ENCODE assay signal across 1 cellular context in genomic region chr1:10401281-10401680, GRCh38.
TF ChIP-seq lines count a peak whose summit lies in the region.

No MANE protein-coding gene starts in this region.

TF ChIP-seq in K562, 482 proteins besides CTCF, POLR2A, EP300 and RAD21:
- TF ChIP-seq HNRNPK (IDR thresholded peaks at IDR 0.05; ENCODE audit: low read depth, low read length, poor library complexity, severe bottlenecking) (no peak), POLR2G (IDR thresholded peaks at IDR 0.05; ENCODE audit: low read depth, low read length) (no peak), U2AF2 (optimal IDR thresholded peaks at IDR 0.05; ENCODE audit: low read depth, low read length) (no peak), TSHZ1 (CRISPR knock-in tag; IDR thresholded peaks at IDR 0.05) (no peak), SMAD4 (CRISPR knock-in tag; conservative IDR thresholded peaks at IDR 0.05) (no peak), ZNF274 (IDR thresholded peaks at IDR 0.05; ENCODE audit: borderline replicate concordance, low read depth, low read length) (no peak), CBX8 (IDR thresholded peaks at IDR 0.05; ENCODE audit: borderline replicate concordance, extremely low read depth, low read depth, low read length, poor library complexity, severe bottlenecking) (no peak), ZNF175 (CRISPR knock-in tag; IDR thresholded peaks at IDR 0.05; ENCODE audit: low read depth) (no peak), GTF2E2 (tag; IDR thresholded peaks at IDR 0.05) (no peak), MAX (CRISPR knock-in tag; IDR thresholded peaks at IDR 0.05) (no peak), CCNT2 (IDR thresholded peaks at IDR 0.05; ENCODE audit: borderline replicate concordance, extremely low read depth, insufficient read length, low read depth, low read length) (no peak), NFIX (CRISPR knock-in tag; IDR thresholded peaks at IDR 0.05; ENCODE audit: low read depth) (no peak), PRPF4 (IDR thresholded peaks at IDR 0.05; ENCODE audit: insufficient read depth, low read depth, low read length, poor library complexity, severe bottlenecking) (no peak), HNRNPLL (IDR thresholded peaks at IDR 0.05; ENCODE audit: low read depth, low read length, poor library complexity, severe bottlenecking) (no peak), NFE2 (IDR thresholded peaks at IDR 0.05; ENCODE audit: low read depth) (no peak), NFXL1 (CRISPR knock-in tag; IDR thresholded peaks at IDR 0.05) (no peak), ATF2 (CRISPR knock-in tag; IDR thresholded peaks at IDR 0.05) (no peak), ETV6 (IDR thresholded peaks at IDR 0.05; ENCODE audit: borderline replicate concordance in 1 of 2, low read depth in 2 of 2, low read length in 1 of 2) (no peak), ETV6 (CRISPR knock-in tag; IDR thresholded peaks at IDR 0.05; ENCODE audit: borderline replicate concordance) (no peak)
- TF ChIP-seq, protein P1, sequence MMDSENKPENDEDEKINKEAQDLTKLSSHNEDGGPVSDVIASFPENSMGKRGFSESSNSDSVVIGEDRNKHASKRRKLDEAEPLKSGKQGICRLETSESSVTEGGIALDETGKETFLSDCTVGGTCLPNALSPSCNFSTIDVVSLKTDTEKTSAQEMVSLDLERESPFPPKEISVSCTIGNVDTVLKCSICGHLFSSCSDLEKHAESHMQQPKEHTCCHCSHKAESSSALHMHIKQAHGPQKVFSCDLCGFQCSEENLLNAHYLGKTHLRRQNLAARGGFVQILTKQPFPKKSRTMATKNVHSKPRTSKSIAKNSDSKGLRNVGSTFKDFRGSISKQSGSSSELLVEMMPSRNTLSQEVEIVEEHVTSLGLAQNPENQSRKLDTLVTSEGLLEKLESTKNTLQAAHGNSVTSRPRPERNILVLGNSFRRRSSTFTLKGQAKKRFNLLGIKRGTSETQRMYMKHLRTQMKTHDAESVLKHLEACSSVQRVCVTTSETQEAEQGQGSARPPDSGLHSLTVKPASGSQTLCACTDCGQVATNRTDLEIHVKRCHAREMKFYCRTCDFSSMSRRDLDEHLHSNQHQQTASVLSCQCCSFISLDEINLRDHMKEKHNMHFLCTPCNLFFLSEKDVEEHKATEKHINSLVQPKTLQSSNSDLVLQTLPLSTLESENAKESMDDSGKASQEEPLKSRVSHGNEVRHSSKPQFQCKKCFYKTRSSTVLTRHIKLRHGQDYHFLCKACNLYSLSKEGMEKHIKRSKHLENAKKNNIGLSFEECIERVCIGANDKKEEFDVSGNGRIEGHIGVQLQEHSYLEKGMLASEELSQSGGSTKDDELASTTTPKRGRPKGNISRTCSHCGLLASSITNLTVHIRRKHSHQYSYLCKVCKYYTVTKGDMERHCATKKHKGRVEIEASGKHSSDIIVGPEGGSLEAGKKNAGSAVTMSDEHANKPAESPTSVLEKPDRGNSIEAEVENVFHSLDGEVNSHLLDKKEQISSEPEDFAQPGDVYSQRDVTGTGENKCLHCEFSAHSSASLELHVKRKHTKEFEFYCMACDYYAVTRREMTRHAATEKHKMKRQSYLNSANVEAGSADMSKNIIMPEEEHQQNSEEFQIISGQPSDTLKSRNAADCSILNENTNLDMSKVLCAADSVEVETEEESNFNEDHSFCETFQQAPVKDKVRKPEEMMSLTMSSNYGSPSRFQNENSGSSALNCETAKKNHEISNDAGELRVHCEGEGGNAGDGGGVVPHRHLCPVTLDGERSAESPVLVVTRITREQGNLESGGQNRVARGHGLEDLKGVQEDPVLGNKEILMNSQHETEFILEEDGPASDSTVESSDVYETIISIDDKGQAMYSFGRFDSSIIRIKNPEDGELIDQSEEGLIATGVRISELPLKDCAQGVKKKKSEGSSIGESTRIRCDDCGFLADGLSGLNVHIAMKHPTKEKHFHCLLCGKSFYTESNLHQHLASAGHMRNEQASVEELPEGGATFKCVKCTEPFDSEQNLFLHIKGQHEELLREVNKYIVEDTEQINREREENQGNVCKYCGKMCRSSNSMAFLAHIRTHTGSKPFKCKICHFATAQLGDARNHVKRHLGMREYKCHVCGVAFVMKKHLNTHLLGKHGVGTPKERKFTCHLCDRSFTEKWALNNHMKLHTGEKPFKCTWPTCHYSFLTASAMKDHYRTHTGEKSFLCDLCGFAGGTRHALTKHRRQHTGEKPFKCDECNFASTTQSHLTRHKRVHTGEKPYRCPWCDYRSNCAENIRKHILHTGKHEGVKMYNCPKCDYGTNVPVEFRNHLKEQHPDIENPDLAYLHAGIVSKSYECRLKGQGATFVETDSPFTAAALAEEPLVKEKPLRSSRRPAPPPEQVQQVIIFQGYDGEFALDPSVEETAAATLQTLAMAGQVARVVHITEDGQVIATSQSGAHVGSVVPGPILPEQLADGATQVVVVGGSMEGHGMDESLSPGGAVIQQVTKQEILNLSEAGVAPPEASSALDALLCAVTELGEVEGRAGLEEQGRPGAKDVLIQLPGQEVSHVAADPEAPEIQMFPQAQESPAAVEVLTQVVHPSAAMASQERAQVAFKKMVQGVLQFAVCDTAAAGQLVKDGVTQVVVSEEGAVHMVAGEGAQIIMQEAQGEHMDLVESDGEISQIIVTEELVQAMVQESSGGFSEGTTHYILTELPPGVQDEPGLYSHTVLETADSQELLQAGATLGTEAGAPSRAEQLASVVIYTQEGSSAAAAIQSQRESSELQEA (IDR thresholded peaks at IDR 0.05; ENCODE audit: low read depth), result no peak
